In genomic region chr9:91423785-91424402, GRCh38 we compare ENCODE assay signal across 8 cellular contexts. TPM values are rescaled to one million over a fixed set of nuclear protein-coding genes. Genes with fewer than 3 reads are reported as not detected.
DNase-seq lines count a peak whose midpoint lies in the region; ATAC-seq and TF ChIP-seq lines count a peak whose summit lies in the region.

TSS of gene NFIL3 (minus strand) at chr9:91423832. CDS start at chr9:91410734, 13,098 bp downstream.

- H3K9me3 ChIP-seq in HUES64 (ENCODE audit: insufficient read depth, low read depth, low read length) = no peaks in the 10 kb centered on the region

- H3K36me3 Mint-ChIP-seq in activated T-helper 2 cell treated with anti-CD3 and anti-CD28 coated beads, Interferon-gamma antibody, Interleukin-2, Interleukin-4, amounts not matched to agents 10 μg/mL and 5 μg/mL and 100 μg/mL, durations not matched to agents 14 hours and 24 hours and 36 hours (ENCODE audit: low read depth) = peaks cover 36% of the 10 kb centered on the region
- H3K36me3 Mint-ChIP-seq in naive thymus-derived CD8-positive, alpha-beta T cell = no peaks in the 10 kb centered on the region

- intact Hi-C loops in activated T-helper 2 cell treated with anti-CD3 and anti-CD28 coated beads, Interferon-gamma antibody, Interleukin-2, Interleukin-4, amounts not matched to agents 10 μg/mL and 5 μg/mL and 100 μg/mL, durations not matched to agents 14 hours and 24 hours and 36 hours (cut with micrococcal nuclease) = loop anchor here (1.0 kb wide), 2 partner anchors 231 to 288 kb away; no protein-coding TSS in a partner anchor

- H3K27me3 Mint-ChIP-seq in activated T-helper 2 cell treated with anti-CD3 and anti-CD28 coated beads, Interferon-gamma antibody, Interleukin-2, Interleukin-4, amounts not matched to agents 10 μg/mL and 5 μg/mL and 100 μg/mL, durations not matched to agents 14 hours and 24 hours and 36 hours (ENCODE audit: low read depth) = no peaks in the 10 kb centered on the region
- H3K27me3 Mint-ChIP-seq in naive thymus-derived CD8-positive, alpha-beta T cell = peaks cover 16 to 30% (median 28%) of the 10 kb centered on the region in 5 donors

- ATAC-seq in GM21423 (IDR thresholded peaks at IDR 0.05; ENCODE audit: unreplicated experiment) = peak; percentile 66
- ATAC-seq in naive thymus-derived CD8-positive, alpha-beta T cell = peak; percentile 71 to 76

- H3K27ac ChIP-seq in HUES64 (ENCODE audit: low read depth, low read length) = no peak within 1 kb of the TSS

- peak within 1 kb of the TSS; percentile 99 for H3K27ac Mint-ChIP-seq in activated T-helper 2 cell treated with anti-CD3 and anti-CD28 coated beads, Interferon-gamma antibody, Interleukin-2, Interleukin-4, amounts not matched to agents 10 μg/mL and 5 μg/mL and 100 μg/mL, durations not matched to agents 14 hours and 24 hours and 36 hours
- peak within 1 kb of the TSS; percentile 67 to 96 (median 88) for H3K27ac Mint-ChIP-seq in naive thymus-derived CD8-positive, alpha-beta T cell

- H3K4me1 Mint-ChIP-seq in activated T-helper 2 cell treated with anti-CD3 and anti-CD28 coated beads, Interferon-gamma antibody, Interleukin-2, Interleukin-4, amounts not matched to agents 10 μg/mL and 5 μg/mL and 100 μg/mL, durations not matched to agents 14 hours and 24 hours and 36 hours (ENCODE audit: low read depth) = peaks cover 51% of the 10 kb centered on the region
- H3K4me1 Mint-ChIP-seq in naive thymus-derived CD8-positive, alpha-beta T cell = peaks cover 17 to 53% (median 44%) of the 10 kb centered on the region in 4 donors

- no peaks in the 10 kb centered on the region for H3K36me3 ChIP-seq in HUES64 (ENCODE audit: insufficient read depth, low read length)

- H3K27me3 ChIP-seq in HUES64 (ENCODE audit: insufficient read depth, low read length) = peaks cover 61% of the 10 kb centered on the region

- DNase-seq in Caki2 (ENCODE audit: low read depth) (peak; percentile 64), RPMI7951 (ENCODE audit: low read depth) (peak; percentile 79), fibroblast of mammary gland (ENCODE audit: low read depth) (peak; percentile 65)
- peak; percentile 71 for DNase-seq in activated T-helper 2 cell treated with anti-CD3 and anti-CD28 coated beads, Interferon-gamma antibody, Interleukin-2, Interleukin-4, amounts not matched to agents 10 μg/mL and 5 μg/mL and 100 μg/mL, durations not matched to agents 14 hours and 24 hours and 36 hours (ENCODE audit: low spot score)
- DNase-seq in naive thymus-derived CD8-positive, alpha-beta T cell = peak; percentile 24 to 76 (median 56)
- peak; percentile 59 for DNase-seq in stimulated activated naive CD4-positive, alpha-beta T cell treated with Interleukin-2 at 50 U/mL for 16 hours (lab: John Stamatoyannopoulos, UW)

- POLR2A ChIA-PET in naive thymus-derived CD8-positive, alpha-beta T cell (lab: Charles Lee) = interaction anchor here (0.5 to 2.5 kb wide), 4 partner anchors 63 to 509 kb away, joined by 3 to 9 read pairs (median 5); partner anchors contain the start of gene AUH

- under 1% methylated on average over 92 of the region's 92 CpGs for WGBS in HUES64

- in situ Hi-C loops in Caki2 (cut with HindIII; ENCODE audit: low pct_unique_long_range_greater_than_20kb, low sequenced_read_pairs) = no loop called here

- peak within 1 kb of the TSS; percentile 73 for H3K9ac ChIP-seq in HUES64 (ENCODE audit: low read depth, low read length)

- no peaks in the 10 kb centered on the region for H3K9me3 Mint-ChIP-seq in activated T-helper 2 cell treated with anti-CD3 and anti-CD28 coated beads, Interferon-gamma antibody, Interleukin-2, Interleukin-4, amounts not matched to agents 10 μg/mL and 5 μg/mL and 100 μg/mL, durations not matched to agents 14 hours and 24 hours and 36 hours
- H3K9me3 Mint-ChIP-seq in naive thymus-derived CD8-positive, alpha-beta T cell = no peaks in the 10 kb centered on the region

- peak within 1 kb of the TSS; percentile 100 for H3K4me3 Mint-ChIP-seq in activated T-helper 2 cell treated with anti-CD3 and anti-CD28 coated beads, Interferon-gamma antibody, Interleukin-2, Interleukin-4, amounts not matched to agents 10 μg/mL and 5 μg/mL and 100 μg/mL, durations not matched to agents 14 hours and 24 hours and 36 hours (ENCODE audit: low read depth)
- peak within 1 kb of the TSS; percentile 89 to 98 (median 96) for H3K4me3 Mint-ChIP-seq in naive thymus-derived CD8-positive, alpha-beta T cell

- peak within 1 kb of the TSS; percentile 89 for H3K4me3 ChIP-seq in HUES64 (ENCODE audit: low read length)
- peak within 1 kb of the TSS; percentile 80 for H3K4me3 ChIP-seq in fibroblast of mammary gland (ENCODE audit: control insufficient read depth, low read depth, low read length)

- peaks cover 11% of the 10 kb centered on the region; the same call in 1 of the 2 replicates for H3K4me1 ChIP-seq in HUES64 (ENCODE audit: insufficient read depth, low read length)

- TF ChIP-seq CTCF in fibroblast of mammary gland (conservative IDR thresholded peaks at IDR 0.05; ENCODE audit: control insufficient read depth, insufficient read depth, low read depth, low read length) = no peak

RNA-seq across cellular contexts. Expression of gene NFIL3, which starts in this region (rescaled TPM):
- 6.3 and 7.3 TPM in 2 replicates for total RNA-seq in Caki2 (2014; rRNA removed; shearing (Covaris generic); ENCODE audit: low replicate concordance)
- polyA plus RNA-seq in HUES64 (2013, experiment 1 of 2) = 9.9 TPM
- 11.0 TPM for polyA plus RNA-seq in HUES64 (2013, experiment 2 of 2)
- total RNA-seq in RPMI7951 (2014; rRNA removed; shearing (Covaris generic)) = 11.9 and 12.0 TPM in 2 replicates
- 191 and 192 TPM in 2 replicates for total RNA-seq in activated T-helper 2 cell treated with anti-CD3 and anti-CD28 coated beads, Interferon-gamma antibody, Interleukin-2, Interleukin-4, amounts not matched to agents 10 μg/mL and 5 μg/mL and 100 μg/mL, durations not matched to agents 14 hours and 24 hours and 36 hours
- 1 to 10 TPM; 3.3 to 4.1 TPM for total RNA-seq in naive thymus-derived CD8-positive, alpha-beta T cell
- polyA plus RNA-seq in naive thymus-derived CD8-positive, alpha-beta T cell = 1 to 10 TPM in 2 of 3 donors, not detected in 1; 1.3 to 4.9 TPM

Comparison
In these comparisons a context has a peak if more than half of its experiments do, and no peak if none do; other contexts are left out.
1. RNA of gene NFIL3 (total RNA-seq): 191 to 192 TPM in activated T-helper 2 cell treated with anti-CD3 and anti-CD28 coated beads, Interferon-gamma antibody, Interleukin-2, Interleukin-4, amounts not matched to agents 10 μg/mL and 5 μg/mL and 100 μg/mL, durations not matched to agents 14 hours and 24 hours and 36 hours; 11.9 to 12.0 TPM in RPMI7951, 6.3 to 7.3 TPM in Caki2 and 3.3 to 4.1 TPM in naive thymus-derived CD8-positive, alpha-beta T cell; every median in the first group is over 10 times any median in the second.
2. Peak in every context shown above with its lines, with median percentiles within 50 percentile points of each other: DNase-seq.